Comparison of ENCODE assay signal across 1 cellular context in genomic region chr14:105388976-105389375, GRCh38.
TF ChIP-seq lines count a peak whose summit lies in the region.

No MANE protein-coding gene starts in this region.

TF ChIP-seq in HepG2, 621 proteins besides CTCF, POLR2A, EP300 and RAD21:
- TF ChIP-seq ZNF383 (CRISPR knock-in tag; IDR thresholded peaks at IDR 0.05; ENCODE audit: borderline replicate concordance) (no peak), NCOA1 (CRISPR knock-in tag; IDR thresholded peaks at IDR 0.05) (no peak), EHMT2 (IDR thresholded peaks at IDR 0.05; ENCODE audit: borderline replicate concordance, low read depth, low read length) (no peak)
